10 cellular contexts compared by ENCODE assay signal in the genomic region with DNA sequence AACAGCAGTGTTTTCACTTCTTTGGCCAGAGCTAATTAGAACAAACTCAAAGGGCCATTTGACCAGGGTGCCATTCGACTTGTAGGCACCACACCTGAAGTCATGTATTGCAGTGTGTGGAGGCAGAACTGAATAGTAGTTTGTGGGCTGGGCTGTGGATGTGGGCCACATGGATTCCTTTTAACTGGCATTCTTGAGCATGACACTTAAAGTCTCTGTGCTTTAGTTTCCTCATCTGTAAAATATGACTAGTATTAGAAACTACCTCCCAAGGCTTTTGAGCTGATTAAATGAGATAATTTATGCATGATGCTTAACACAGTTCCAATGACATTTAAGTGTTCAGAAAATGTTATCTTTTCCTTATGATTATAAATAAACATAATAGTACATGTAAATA. TPM values are rescaled to one million over a fixed set of nuclear protein-coding genes. Genes with fewer than 3 reads are reported as not detected.
"Had no signal": no experiment of that assay in that cellular context is flagged by ENCODE, and none has a peak within 500 bp of the region (broad histone marks: within the 10 kb centered on the region; RNA-seq: fewer than 3 reads in every experiment).

No MANE protein-coding gene starts in this region.

- H3K9ac ChIP-seq: KMS-11 had no signal

- H3K4me2 ChIP-seq: KMS-11 had no signal

- H3K27me3 Mint-ChIP-seq: IgD-negative memory B cell had no signal

- ATAC-seq: HepG2, K562 had no signal

- H3K4me3 ChIP-seq: K562 had no signal

- DNase-seq: IMR-90, Karpas-422, KBM-7, KG1 had no signal

- FAIRE-seq: HepG2, HTR-8/SVneo, K562 had no signal

- H3K27ac ChIP-seq: HL-60, KMS-11 had no signal

RNA-seq across cellular contexts. Expression of a gene that starts 36.2 kb away (rescaled TPM):
- polyA plus RNA-seq: IgD-negative memory B cell had no signal
